20 cellular contexts compared by ENCODE assay signal in genomic region chr14:63952933-63953437, GRCh38.
DNase-seq lines count a peak whose midpoint lies in the region; ATAC-seq and TF ChIP-seq lines count a peak whose summit lies in the region.
"Had no signal": no experiment of that assay in that cellular context is flagged by ENCODE, and none has a peak within 500 bp of the region (broad histone marks: within the 10 kb centered on the region; RNA-seq: fewer than 3 reads in every experiment).

No MANE protein-coding gene starts in this region.

- no peak for TF ChIP-seq POLR2A in lower leg skin (IDR thresholded peaks at IDR 0.05)

- H3K4me3 ChIP-seq in AG10803 (ENCODE audit: low read length) (no peak overlapping the region), lower leg skin (ENCODE audit: low read depth, poor library complexity, severe bottlenecking) (no peak overlapping the region)
- H3K4me3 ChIP-seq in naive thymus-derived CD4-positive, alpha-beta T cell (ENCODE audit: low read length) = no peak overlapping the region
- H3K4me3 ChIP-seq: suprapubic skin had no signal

- H3K9me3 Mint-ChIP-seq in Calu3 (ENCODE audit: low read depth, unreplicated experiment) = no peaks in the 10 kb centered on the region
- no peaks in the 10 kb centered on the region for H3K9me3 Mint-ChIP-seq in naive thymus-derived CD4-positive, alpha-beta T cell
- H3K9me3 Mint-ChIP-seq: T-helper 2 cell treated with Interferon-gamma antibody and Interleukin-4, amounts not matched to agents 5 μg/mL and 100 μg/mL, for 36 hours had no signal

- no peaks in the 10 kb centered on the region for H3K9me3 ChIP-seq in naive thymus-derived CD4-positive, alpha-beta T cell (ENCODE audit: control insufficient read depth in 2 of 3, low read length in 3 of 3)
- H3K9me3 ChIP-seq: Caco-2, suprapubic skin had no signal

- peak; percentile 23 for ATAC-seq in left ventricle myocardium superior
- no peak for ATAC-seq in naive thymus-derived CD4-positive, alpha-beta T cell

- intact Hi-C loops in Calu3 (cut with micrococcal nuclease; ENCODE audit: unreplicated experiment) (no loop called here), left ventricle myocardium superior (cut with micrococcal nuclease) (no loop called here), lower leg skin (cut with DNase I; ENCODE audit: low total_unique reads) (no loop called here)
- intact Hi-C loops in naive thymus-derived CD4-positive, alpha-beta T cell (cut with micrococcal nuclease) = no loop called here

- CTCF ChIA-PET in Calu3 (lab: Charles Lee) = no interaction called here
- CTCF ChIA-PET in naive thymus-derived CD4-positive, alpha-beta T cell (lab: Charles Lee) = no interaction called here

- no peaks in the 10 kb centered on the region for H3K27me3 ChIP-seq in naive thymus-derived CD4-positive, alpha-beta T cell (ENCODE audit: control insufficient read depth in 2 of 2, insufficient read depth in 2 of 2, low read length in 2 of 2)
- H3K27me3 ChIP-seq: suprapubic skin had no signal

- no peak overlapping the region for H3K4me3 Mint-ChIP-seq in Calu3 (ENCODE audit: low read depth, unreplicated experiment)
- no peak overlapping the region for H3K4me3 Mint-ChIP-seq in naive thymus-derived CD4-positive, alpha-beta T cell
- H3K4me3 Mint-ChIP-seq: T-helper 2 cell treated with Interferon-gamma antibody and Interleukin-4, amounts not matched to agents 5 μg/mL and 100 μg/mL, for 36 hours had no signal

- H3K27me3 Mint-ChIP-seq in Calu3 (ENCODE audit: unreplicated experiment) = no peaks in the 10 kb centered on the region
- no peaks in the 10 kb centered on the region for H3K27me3 Mint-ChIP-seq in naive thymus-derived CD4-positive, alpha-beta T cell

- DNase-seq in AG10803 (ENCODE audit: low read depth) (peak; percentile 59), Calu3 (no peak), amniotic epithelial cell (ENCODE audit: low read depth) (peak; percentile 95), left ventricle myocardium superior (no peak), lower leg skin (ENCODE audit: low spot score in 2 of 2) (no peak), OCI-M2 (lab: John Stamatoyannopoulos, UW; ENCODE audit: unreplicated experiment) (no peak)
- DNase-seq in naive thymus-derived CD4-positive, alpha-beta T cell = no peak
- DNase-seq in activated CD4-positive, CD25-positive, alpha-beta regulatory T cell (lab: John Stamatoyannopoulos, UW) = no peak
- DNase-seq: activated CD4-positive, alpha-beta T cell treated with anti-CD3 and anti-CD28 coated beads for 4 hours; Caco-2; effector memory CD4-positive, alpha-beta T cell; GF-D8; glutamatergic neuron; NCI-H2107; NCI-H774; RPMI8226; stimulated activated CD4-positive, alpha-beta T cell treated with anti-CD3 and anti-CD28 coated beads, Interleukin-15, amount 100 ng/mL, for 24 hours had no signal

- no peak overlapping the region for H3K27ac ChIP-seq in naive thymus-derived CD4-positive, alpha-beta T cell (ENCODE audit: low read depth, low read length)
- H3K27ac ChIP-seq: parathyroid adenoma, suprapubic skin had no signal

- H3K4me1 ChIP-seq in naive thymus-derived CD4-positive, alpha-beta T cell (ENCODE audit: control insufficient read depth in 2 of 2, insufficient read depth in 2 of 2, low read length in 2 of 2) = no peaks in the 10 kb centered on the region
- H3K4me1 ChIP-seq: Caco-2, parathyroid adenoma, suprapubic skin had no signal

- WGBS in lower leg skin, 2 donors = 94 to 96% methylated on average over 2 of the region's 2 CpGs

- no TSS peak for BruUV-seq in Calu3 (replicated peaks; lab: Mats Ljungman, UMichigan)

- H3K4me1 Mint-ChIP-seq in Calu3 (ENCODE audit: low read depth, unreplicated experiment) = no peaks in the 10 kb centered on the region
- peaks cover 0 to 12% (median 7%) of the 10 kb centered on the region in 7 donors for H3K4me1 Mint-ChIP-seq in naive thymus-derived CD4-positive, alpha-beta T cell

- POLR2A ChIA-PET in naive thymus-derived CD4-positive, alpha-beta T cell (lab: Charles Lee) = no interaction called here

- H3K36me3 Mint-ChIP-seq in Calu3 (ENCODE audit: insufficient read depth, unreplicated experiment) = peaks cover 4% of the 10 kb centered on the region
- peaks cover 4 to 49% (median 31%) of the 10 kb centered on the region in 5 donors for H3K36me3 Mint-ChIP-seq in naive thymus-derived CD4-positive, alpha-beta T cell

- peaks cover 0 to 26% (median 0%) of the 10 kb centered on the region in 3 experiments for H3K36me3 ChIP-seq in naive thymus-derived CD4-positive, alpha-beta T cell (ENCODE audit: control insufficient read depth in 2 of 3, insufficient read depth in 3 of 3, low read length in 3 of 3)

- peak overlapping the region; percentile 8 for H3K27ac Mint-ChIP-seq in Calu3 (ENCODE audit: unreplicated experiment)
- H3K27ac Mint-ChIP-seq in naive thymus-derived CD4-positive, alpha-beta T cell = peak overlapping the region in 4 of 9 donors; percentile 1 to 43 (median 16)
- H3K27ac Mint-ChIP-seq: T-helper 2 cell treated with Interferon-gamma antibody and Interleukin-4, amounts not matched to agents 5 μg/mL and 100 μg/mL, for 36 hours had no signal

- no peak for TF ChIP-seq CTCF in AG10803 (conservative IDR thresholded peaks at IDR 0.05; ENCODE audit: low read length)
- TF ChIP-seq CTCF in Calu3 (IDR thresholded peaks at IDR 0.05; ENCODE audit: unreplicated experiment) = no peak
- no peak for TF ChIP-seq CTCF in lower leg skin (IDR thresholded peaks at IDR 0.05)

Comparison
In these comparisons a context has a peak if more than half of its experiments do, and no peak if none do; other contexts are left out.
1. DNase-seq: peak in AG10803 (single experiment) and amniotic epithelial cell (single experiment); none in Calu3 (single experiment), left ventricle myocardium superior (single experiment), lower leg skin (0 of 2), naive thymus-derived CD4-positive, alpha-beta T cell (0 of 9), activated CD4-positive, CD25-positive, alpha-beta regulatory T cell (0 of 4) and OCI-M2 (single experiment).